29 cellular contexts compared by ENCODE assay signal in the genomic region with DNA sequence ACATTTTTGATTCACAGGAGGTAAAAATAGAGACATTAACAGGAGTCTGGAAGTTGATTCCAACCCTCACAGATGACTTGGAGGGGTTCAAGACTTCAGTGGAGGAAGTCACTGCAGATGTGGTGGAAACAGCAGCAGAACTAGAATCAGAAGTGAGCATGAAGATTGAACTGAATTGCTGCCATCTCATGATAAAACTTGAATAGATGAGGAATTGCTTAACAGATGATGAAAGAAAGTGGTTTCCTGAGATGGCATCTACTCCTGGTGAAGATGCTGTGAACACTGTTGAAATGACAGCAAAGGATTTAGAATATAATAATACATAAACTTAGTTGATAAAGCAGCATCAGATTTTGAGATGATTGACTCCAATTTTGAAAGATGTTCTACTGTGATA.
"Had no signal": no experiment of that assay in that cellular context is flagged by ENCODE, and none has a peak within 500 bp of the region (broad histone marks: within the 10 kb centered on the region; RNA-seq: fewer than 3 reads in every experiment).

No MANE protein-coding gene starts in this region.

- H3K27me3 Mint-ChIP-seq: activated CD8-positive, alpha-beta T cell treated with anti-CD3 and anti-CD28 coated beads for 36 hours had no signal

- H3K9me3 ChIP-seq: breast epithelium, colonic mucosa, SJSA1 had no signal

- H3K27ac ChIP-seq: breast epithelium, colonic mucosa, SJSA1 had no signal

- H3K27ac Mint-ChIP-seq: activated CD8-positive, alpha-beta T cell treated with anti-CD3 and anti-CD28 coated beads for 36 hours; activated naive CD4-positive, alpha-beta T cell treated with anti-CD3 and anti-CD28 coated beads, Interleukin-2, amount 10 ng/mL, durations not matched to agents 7 days and 5 days; activated T-cell treated with anti-CD3 and anti-CD28 coated beads, Interleukin-2, amount 50 U/mL, for 72 hours; activated T-helper 2 cell treated with anti-CD3 and anti-CD28 coated beads, Interferon-gamma antibody, Interleukin-2, Interleukin-4, amounts not matched to agents 10 μg/mL and 5 μg/mL and 100 μg/mL, durations not matched to agents 14 hours and 24 hours and 36 hours had no signal

- DNase-seq: activated CD4-positive, alpha-beta T cell treated with anti-CD3 and anti-CD28 coated beads for 4 hours; activated CD8-positive, alpha-beta memory T cell treated with anti-CD3 and anti-CD28 coated beads, Interleukin-2, amount 50 U/mL, for 4 hours; activated CD8-positive, alpha-beta T cell treated with anti-CD3 and anti-CD28 coated beads for 36 hours; activated gamma-delta T cell treated with Interleukin-2 at 50 U/mL for 16 hours; activated naive CD4-positive, alpha-beta T cell treated with anti-CD3 and anti-CD28 coated beads, Interleukin-2, amount 10 ng/mL, durations not matched to agents 7 days and 5 days; activated T-cell treated with anti-CD3 and anti-CD28 coated beads, Interleukin-2, amount 50 U/mL, for 72 hours; aorta; caudate nucleus; colonic mucosa; Karpas-422; MM.1S; NCI-H1105; NCI-H1436; NCI-H1694 treated with DMSO at 0.1 percent for 48 hours; NCI-H2029 treated with DMSO at 0.1 percent for 48 hours; NCI-H345; NCI-H510A; NCI-H526 treated with DMSO at 0.1 percent for 48 hours; NCI-H82; NK-92 treated with Interleukin-12 subunit alpha and Interleukin-12 subunit beta, amount 100 ng/mL, for 24 hours; RPMI8226; T-helper 1 cell had no signal

- H3K36me3 ChIP-seq: breast epithelium, colonic mucosa, SJSA1 had no signal

- FAIRE-seq: K562 had no signal

- H3K4me3 ChIP-seq: breast epithelium, colonic mucosa, K562, SJSA1 had no signal

- H3K4me3 Mint-ChIP-seq: activated CD8-positive, alpha-beta T cell treated with anti-CD3 and anti-CD28 coated beads for 36 hours; activated naive CD4-positive, alpha-beta T cell treated with anti-CD3 and anti-CD28 coated beads, Interleukin-2, amount 10 ng/mL, durations not matched to agents 7 days and 5 days; activated T-cell treated with anti-CD3 and anti-CD28 coated beads, Interleukin-2, amount 50 U/mL, for 72 hours had no signal

- ATAC-seq: activated CD4-positive, CD25-positive, alpha-beta regulatory T cell treated with anti-CD3 and anti-CD28 coated beads, Interleukin-2, amount 50 U/mL, for 24 hours; activated CD8-positive, alpha-beta T cell treated with anti-CD3 and anti-CD28 coated beads for 36 hours; activated T-cell treated with anti-CD3 and anti-CD28 coated beads, Interleukin-2, amount 50 U/mL, for 72 hours; K562; Panc1; Right ventricle myocardium inferior had no signal

- H3K4me1 ChIP-seq: breast epithelium, colonic mucosa, SJSA1 had no signal

- H3K9me3 Mint-ChIP-seq: activated CD8-positive, alpha-beta T cell treated with anti-CD3 and anti-CD28 coated beads for 36 hours; activated naive CD4-positive, alpha-beta T cell treated with anti-CD3 and anti-CD28 coated beads, Interleukin-2, amount 10 ng/mL, durations not matched to agents 7 days and 5 days; activated T-cell treated with anti-CD3 and anti-CD28 coated beads, Interleukin-2, amount 50 U/mL, for 72 hours; activated T-helper 2 cell treated with anti-CD3 and anti-CD28 coated beads, Interferon-gamma antibody, Interleukin-2, Interleukin-4, amounts not matched to agents 10 μg/mL and 5 μg/mL and 100 μg/mL, durations not matched to agents 14 hours and 24 hours and 36 hours had no signal

- H3K27me3 ChIP-seq: breast epithelium, colonic mucosa, SJSA1 had no signal
